Comparison of ENCODE assay signal across 1 cellular context in the genomic region with DNA sequence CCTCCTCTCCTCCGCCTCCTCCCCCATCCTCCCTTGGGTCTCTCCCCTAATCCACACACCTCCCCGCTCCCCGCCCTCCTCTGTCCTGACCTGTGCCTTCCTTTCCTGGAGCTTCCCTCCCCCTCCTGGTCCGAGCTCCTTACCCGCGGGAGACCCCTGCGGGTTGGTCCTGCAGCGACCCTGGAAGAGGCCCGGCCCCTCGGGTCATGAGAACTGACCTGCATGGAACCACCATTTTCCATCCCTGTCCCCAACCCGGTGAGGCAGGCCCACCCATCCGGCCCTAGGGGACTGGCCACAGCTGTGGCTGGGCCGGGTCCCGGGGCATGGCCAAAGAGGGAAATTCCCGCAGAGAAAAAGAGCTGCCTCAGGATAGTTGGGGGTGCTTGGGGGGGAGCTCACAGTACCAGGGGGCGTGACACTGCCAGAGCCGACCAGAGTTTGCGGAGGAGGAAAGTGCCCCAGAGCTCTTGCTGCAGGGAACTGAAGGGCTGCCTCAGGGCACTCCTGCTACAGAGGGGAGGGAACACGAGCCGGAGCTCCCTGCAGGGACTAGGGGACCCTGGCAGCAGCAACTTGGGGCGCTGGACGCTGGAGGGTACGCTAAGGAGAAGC.
TF ChIP-seq lines count a peak whose summit lies in the region.

No MANE protein-coding gene starts in this region.

TF ChIP-seq in HepG2, 621 proteins besides CTCF, POLR2A, EP300 and RAD21 (continued from another document and continues in another):
- TF ChIP-seq XBP1 (CRISPR knock-in tag; IDR thresholded peaks at IDR 0.05) (no peak), ZNF572 (CRISPR knock-in tag; IDR thresholded peaks at IDR 0.05) (peak; percentile 97), GABPA (IDR thresholded peaks at IDR 0.05; ENCODE audit: low read depth, low read length) (no peak), GABPA (CRISPR knock-in tag; IDR thresholded peaks at IDR 0.05; ENCODE audit: low read depth) (no peak), BORCS8-MEF2B (CRISPR knock-in tag; IDR thresholded peaks at IDR 0.05) (peak; percentile 50; the same call in 1 of the 2 replicates), HNF4A (CRISPR knock-in tag; IDR thresholded peaks at IDR 0.05) (0 out of 2 replicates have a peak, but pooled peaks have one; percentile 26), FOXJ3 (CRISPR knock-in tag; IDR thresholded peaks at IDR 0.05; ENCODE audit: borderline replicate concordance) (peak; percentile 53; the same call in 1 of the 2 replicates), PCBP2 (optimal IDR thresholded peaks at IDR 0.05; ENCODE audit: low read depth, low read length, poor library complexity, severe bottlenecking) (peak; percentile 68), ZNF460 (CRISPR knock-in tag; IDR thresholded peaks at IDR 0.05; ENCODE audit: borderline replicate concordance) (no peak), KLF9 (CRISPR knock-in tag; IDR thresholded peaks at IDR 0.05; ENCODE audit: low read depth) (0 out of 2 replicates have a peak, but pooled peaks have one; percentile 36), ZNF232 (CRISPR knock-in tag; IDR thresholded peaks at IDR 0.05; ENCODE audit: borderline replicate concordance) (peak; percentile 72), ZNF605 (CRISPR knock-in tag; IDR thresholded peaks at IDR 0.05) (peak; percentile 8; the same call in 1 of the 2 replicates), ZMYM4 (CRISPR knock-in tag; IDR thresholded peaks at IDR 0.05) (peak; percentile 4; the same call in 1 of the 2 replicates), TOPORS (CRISPR knock-in tag; IDR thresholded peaks at IDR 0.05) (no peak; the same call in none of the 2 replicates), MYC (CRISPR knock-in tag; IDR thresholded peaks at IDR 0.05; ENCODE audit: borderline replicate concordance) (no peak; the same call in 1 of the 2 replicates), ZNF251 (CRISPR knock-in tag; IDR thresholded peaks at IDR 0.05) (0 out of 2 replicates have a peak, but pooled peaks have one; percentile 59), ZFX (CRISPR knock-in tag; IDR thresholded peaks at IDR 0.05; ENCODE audit: low read depth) (peak; percentile 25; the same call in 1 of the 2 replicates), MAZ (IDR thresholded peaks at IDR 0.05; ENCODE audit: borderline replicate concordance, low read depth, low read length) (no peak), MAZ (CRISPR knock-in tag; IDR thresholded peaks at IDR 0.05; ENCODE audit: low read depth) (no peak), PHF21A (CRISPR knock-in tag; IDR thresholded peaks at IDR 0.05) (peak; percentile 38; the same call in 1 of the 2 replicates), ATF1 (CRISPR knock-in tag; IDR thresholded peaks at IDR 0.05) (no peak), REXO4 (CRISPR knock-in tag; IDR thresholded peaks at IDR 0.05; ENCODE audit: borderline replicate concordance) (no peak), ZNF766 (CRISPR knock-in tag; IDR thresholded peaks at IDR 0.05; ENCODE audit: borderline replicate concordance) (0 out of 2 replicates have a peak, but pooled peaks have one; percentile 41), U2AF1 (optimal IDR thresholded peaks at IDR 0.05; ENCODE audit: low read depth, low read length) (peak; percentile 23), MAFF (IDR thresholded peaks at IDR 0.05; ENCODE audit: low read depth, low read length) (no peak), ZC3H13 (CRISPR knock-in tag; IDR thresholded peaks at IDR 0.05) (peak; percentile 14; the same call in 1 of the 2 replicates)
- TF ChIP-seq, protein P1, sequence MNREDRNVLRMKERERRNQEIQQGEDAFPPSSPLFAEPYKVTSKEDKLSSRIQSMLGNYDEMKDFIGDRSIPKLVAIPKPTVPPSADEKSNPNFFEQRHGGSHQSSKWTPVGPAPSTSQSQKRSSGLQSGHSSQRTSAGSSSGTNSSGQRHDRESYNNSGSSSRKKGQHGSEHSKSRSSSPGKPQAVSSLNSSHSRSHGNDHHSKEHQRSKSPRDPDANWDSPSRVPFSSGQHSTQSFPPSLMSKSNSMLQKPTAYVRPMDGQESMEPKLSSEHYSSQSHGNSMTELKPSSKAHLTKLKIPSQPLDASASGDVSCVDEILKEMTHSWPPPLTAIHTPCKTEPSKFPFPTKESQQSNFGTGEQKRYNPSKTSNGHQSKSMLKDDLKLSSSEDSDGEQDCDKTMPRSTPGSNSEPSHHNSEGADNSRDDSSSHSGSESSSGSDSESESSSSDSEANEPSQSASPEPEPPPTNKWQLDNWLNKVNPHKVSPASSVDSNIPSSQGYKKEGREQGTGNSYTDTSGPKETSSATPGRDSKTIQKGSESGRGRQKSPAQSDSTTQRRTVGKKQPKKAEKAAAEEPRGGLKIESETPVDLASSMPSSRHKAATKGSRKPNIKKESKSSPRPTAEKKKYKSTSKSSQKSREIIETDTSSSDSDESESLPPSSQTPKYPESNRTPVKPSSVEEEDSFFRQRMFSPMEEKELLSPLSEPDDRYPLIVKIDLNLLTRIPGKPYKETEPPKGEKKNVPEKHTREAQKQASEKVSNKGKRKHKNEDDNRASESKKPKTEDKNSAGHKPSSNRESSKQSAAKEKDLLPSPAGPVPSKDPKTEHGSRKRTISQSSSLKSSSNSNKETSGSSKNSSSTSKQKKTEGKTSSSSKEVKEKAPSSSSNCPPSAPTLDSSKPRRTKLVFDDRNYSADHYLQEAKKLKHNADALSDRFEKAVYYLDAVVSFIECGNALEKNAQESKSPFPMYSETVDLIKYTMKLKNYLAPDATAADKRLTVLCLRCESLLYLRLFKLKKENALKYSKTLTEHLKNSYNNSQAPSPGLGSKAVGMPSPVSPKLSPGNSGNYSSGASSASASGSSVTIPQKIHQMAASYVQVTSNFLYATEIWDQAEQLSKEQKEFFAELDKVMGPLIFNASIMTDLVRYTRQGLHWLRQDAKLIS (CRISPR knock-in tag; IDR thresholded peaks at IDR 0.05), result 0 out of 2 replicates have a peak, but pooled peaks have one; percentile 12
- TF ChIP-seq, protein P2, sequence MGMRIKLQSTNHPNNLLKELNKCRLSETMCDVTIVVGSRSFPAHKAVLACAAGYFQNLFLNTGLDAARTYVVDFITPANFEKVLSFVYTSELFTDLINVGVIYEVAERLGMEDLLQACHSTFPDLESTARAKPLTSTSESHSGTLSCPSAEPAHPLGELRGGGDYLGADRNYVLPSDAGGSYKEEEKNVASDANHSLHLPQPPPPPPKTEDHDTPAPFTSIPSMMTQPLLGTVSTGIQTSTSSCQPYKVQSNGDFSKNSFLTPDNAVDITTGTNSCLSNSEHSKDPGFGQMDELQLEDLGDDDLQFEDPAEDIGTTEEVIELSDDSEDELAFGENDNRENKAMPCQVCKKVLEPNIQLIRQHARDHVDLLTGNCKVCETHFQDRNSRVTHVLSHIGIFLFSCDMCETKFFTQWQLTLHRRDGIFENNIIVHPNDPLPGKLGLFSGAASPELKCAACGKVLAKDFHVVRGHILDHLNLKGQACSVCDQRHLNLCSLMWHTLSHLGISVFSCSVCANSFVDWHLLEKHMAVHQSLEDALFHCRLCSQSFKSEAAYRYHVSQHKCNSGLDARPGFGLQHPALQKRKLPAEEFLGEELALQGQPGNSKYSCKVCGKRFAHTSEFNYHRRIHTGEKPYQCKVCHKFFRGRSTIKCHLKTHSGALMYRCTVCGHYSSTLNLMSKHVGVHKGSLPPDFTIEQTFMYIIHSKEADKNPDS (CRISPR knock-in tag; IDR thresholded peaks at IDR 0.05), result 0 out of 2 replicates have a peak, but pooled peaks have one; percentile 31
- TF ChIP-seq, protein P3, sequence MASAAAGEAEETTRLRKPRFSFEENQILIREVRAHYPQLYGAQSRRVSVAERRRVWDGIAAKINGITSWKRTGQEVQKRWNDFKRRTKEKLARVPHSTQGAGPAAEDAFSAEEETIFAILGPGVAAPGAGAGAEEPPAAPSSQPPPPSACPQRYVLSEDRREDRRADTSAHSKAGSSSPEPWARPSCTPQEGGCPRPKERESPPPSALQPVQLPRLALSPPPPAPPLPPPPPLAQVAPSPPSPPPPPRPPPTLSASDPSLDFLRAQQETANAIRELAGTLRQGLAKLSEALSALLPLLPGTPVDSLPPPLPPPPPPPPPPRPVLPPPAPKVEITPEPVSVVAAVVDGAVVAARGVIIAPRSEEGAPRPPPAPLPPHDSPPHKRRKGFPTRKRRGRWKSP (CRISPR knock-in tag; IDR thresholded peaks at IDR 0.05), result peak; percentile 38; the same call in 1 of the 2 replicates
- TF ChIP-seq, protein P4, sequence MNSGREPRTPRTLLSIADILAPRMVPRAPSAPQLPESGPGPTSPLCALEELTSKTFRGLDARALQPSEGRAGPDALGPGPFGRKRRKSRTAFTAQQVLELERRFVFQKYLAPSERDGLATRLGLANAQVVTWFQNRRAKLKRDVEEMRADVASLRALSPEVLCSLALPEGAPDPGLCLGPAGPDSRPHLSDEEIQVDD (CRISPR knock-in tag; IDR thresholded peaks at IDR 0.05; ENCODE audit: borderline replicate concordance), result no peak
- TF ChIP-seq, protein P5, sequence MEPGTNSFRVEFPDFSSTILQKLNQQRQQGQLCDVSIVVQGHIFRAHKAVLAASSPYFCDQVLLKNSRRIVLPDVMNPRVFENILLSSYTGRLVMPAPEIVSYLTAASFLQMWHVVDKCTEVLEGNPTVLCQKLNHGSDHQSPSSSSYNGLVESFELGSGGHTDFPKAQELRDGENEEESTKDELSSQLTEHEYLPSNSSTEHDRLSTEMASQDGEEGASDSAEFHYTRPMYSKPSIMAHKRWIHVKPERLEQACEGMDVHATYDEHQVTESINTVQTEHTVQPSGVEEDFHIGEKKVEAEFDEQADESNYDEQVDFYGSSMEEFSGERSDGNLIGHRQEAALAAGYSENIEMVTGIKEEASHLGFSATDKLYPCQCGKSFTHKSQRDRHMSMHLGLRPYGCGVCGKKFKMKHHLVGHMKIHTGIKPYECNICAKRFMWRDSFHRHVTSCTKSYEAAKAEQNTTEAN (CRISPR knock-in tag; conservative IDR thresholded peaks at IDR 0.05), result no peak; the same call in 1 of the 2 replicates
- TF ChIP-seq, protein P6, sequence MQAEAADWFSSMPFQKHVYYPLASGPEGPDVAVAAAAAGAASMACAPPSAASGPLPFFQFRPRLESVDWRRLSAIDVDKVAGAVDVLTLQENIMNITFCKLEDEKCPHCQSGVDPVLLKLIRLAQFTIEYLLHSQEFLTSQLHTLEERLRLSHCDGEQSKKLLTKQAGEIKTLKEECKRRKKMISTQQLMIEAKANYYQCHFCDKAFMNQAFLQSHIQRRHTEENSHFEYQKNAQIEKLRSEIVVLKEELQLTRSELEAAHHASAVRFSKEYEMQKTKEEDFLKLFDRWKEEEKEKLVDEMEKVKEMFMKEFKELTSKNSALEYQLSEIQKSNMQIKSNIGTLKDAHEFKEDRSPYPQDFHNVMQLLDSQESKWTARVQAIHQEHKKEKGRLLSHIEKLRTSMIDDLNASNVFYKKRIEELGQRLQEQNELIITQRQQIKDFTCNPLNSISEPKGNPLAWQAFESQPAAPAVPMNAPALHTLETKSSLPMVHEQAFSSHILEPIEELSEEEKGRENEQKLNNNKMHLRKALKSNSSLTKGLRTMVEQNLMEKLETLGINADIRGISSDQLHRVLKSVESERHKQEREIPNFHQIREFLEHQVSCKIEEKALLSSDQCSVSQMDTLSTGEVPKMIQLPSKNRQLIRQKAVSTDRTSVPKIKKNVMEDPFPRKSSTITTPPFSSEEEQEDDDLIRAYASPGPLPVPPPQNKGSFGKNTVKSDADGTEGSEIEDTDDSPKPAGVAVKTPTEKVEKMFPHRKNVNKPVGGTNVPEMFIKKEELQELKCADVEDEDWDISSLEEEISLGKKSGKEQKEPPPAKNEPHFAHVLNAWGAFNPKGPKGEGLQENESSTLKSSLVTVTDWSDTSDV (CRISPR knock-in tag; IDR thresholded peaks at IDR 0.05), result 0 out of 2 replicates have a peak, but pooled peaks have one; percentile 37
- TF ChIP-seq, protein P7, sequence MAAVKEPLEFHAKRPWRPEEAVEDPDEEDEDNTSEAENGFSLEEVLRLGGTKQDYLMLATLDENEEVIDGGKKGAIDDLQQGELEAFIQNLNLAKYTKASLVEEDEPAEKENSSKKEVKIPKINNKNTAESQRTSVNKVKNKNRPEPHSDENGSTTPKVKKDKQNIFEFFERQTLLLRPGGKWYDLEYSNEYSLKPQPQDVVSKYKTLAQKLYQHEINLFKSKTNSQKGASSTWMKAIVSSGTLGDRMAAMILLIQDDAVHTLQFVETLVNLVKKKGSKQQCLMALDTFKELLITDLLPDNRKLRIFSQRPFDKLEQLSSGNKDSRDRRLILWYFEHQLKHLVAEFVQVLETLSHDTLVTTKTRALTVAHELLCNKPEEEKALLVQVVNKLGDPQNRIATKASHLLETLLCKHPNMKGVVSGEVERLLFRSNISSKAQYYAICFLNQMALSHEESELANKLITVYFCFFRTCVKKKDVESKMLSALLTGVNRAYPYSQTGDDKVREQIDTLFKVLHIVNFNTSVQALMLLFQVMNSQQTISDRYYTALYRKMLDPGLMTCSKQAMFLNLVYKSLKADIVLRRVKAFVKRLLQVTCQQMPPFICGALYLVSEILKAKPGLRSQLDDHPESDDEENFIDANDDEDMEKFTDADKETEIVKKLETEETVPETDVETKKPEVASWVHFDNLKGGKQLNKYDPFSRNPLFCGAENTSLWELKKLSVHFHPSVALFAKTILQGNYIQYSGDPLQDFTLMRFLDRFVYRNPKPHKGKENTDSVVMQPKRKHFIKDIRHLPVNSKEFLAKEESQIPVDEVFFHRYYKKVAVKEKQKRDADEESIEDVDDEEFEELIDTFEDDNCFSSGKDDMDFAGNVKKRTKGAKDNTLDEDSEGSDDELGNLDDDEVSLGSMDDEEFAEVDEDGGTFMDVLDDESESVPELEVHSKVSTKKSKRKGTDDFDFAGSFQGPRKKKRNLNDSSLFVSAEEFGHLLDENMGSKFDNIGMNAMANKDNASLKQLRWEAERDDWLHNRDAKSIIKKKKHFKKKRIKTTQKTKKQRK (IDR thresholded peaks at IDR 0.05; ENCODE audit: low read length), result no peak
- TF ChIP-seq, protein P8, sequence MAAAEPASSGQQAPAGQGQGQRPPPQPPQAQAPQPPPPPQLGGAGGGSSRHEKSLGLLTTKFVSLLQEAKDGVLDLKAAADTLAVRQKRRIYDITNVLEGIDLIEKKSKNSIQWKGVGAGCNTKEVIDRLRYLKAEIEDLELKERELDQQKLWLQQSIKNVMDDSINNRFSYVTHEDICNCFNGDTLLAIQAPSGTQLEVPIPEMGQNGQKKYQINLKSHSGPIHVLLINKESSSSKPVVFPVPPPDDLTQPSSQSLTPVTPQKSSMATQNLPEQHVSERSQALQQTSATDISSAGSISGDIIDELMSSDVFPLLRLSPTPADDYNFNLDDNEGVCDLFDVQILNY (CRISPR knock-in tag; conservative IDR thresholded peaks at IDR 0.05), result no peak
- TF ChIP-seq, protein P9, sequence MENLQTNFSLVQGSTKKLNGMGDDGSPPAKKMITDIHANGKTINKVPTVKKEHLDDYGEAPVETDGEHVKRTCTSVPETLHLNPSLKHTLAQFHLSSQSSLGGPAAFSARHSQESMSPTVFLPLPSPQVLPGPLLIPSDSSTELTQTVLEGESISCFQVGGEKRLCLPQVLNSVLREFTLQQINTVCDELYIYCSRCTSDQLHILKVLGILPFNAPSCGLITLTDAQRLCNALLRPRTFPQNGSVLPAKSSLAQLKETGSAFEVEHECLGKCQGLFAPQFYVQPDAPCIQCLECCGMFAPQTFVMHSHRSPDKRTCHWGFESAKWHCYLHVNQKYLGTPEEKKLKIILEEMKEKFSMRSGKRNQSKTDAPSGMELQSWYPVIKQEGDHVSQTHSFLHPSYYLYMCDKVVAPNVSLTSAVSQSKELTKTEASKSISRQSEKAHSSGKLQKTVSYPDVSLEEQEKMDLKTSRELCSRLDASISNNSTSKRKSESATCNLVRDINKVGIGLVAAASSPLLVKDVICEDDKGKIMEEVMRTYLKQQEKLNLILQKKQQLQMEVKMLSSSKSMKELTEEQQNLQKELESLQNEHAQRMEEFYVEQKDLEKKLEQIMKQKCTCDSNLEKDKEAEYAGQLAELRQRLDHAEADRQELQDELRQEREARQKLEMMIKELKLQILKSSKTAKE (CRISPR knock-in tag; IDR thresholded peaks at IDR 0.05; ENCODE audit: borderline replicate concordance), result peak; percentile 18
